In genomic region chr17:40561294-40561870, GRCh38 we compare ENCODE assay signal across 11 cellular contexts. TPM values are rescaled to one million over a fixed set of nuclear protein-coding genes. Genes with fewer than 3 reads are reported as not detected.
A peak's percentile ranks its signal among the peaks of the same experiment; 100 is the strongest.
DNase-seq lines count a peak whose midpoint lies in the region; ATAC-seq and TF ChIP-seq lines count a peak whose summit lies in the region.
"Had no signal": no experiment of that assay in that cellular context is flagged by ENCODE, and none has a peak within 500 bp of the region (broad histone marks: within the 10 kb centered on the region; RNA-seq: fewer than 3 reads in every experiment).

No MANE protein-coding gene starts in this region.

- no peaks in the 10 kb centered on the region for H3K27me3 ChIP-seq in thyroid gland
- H3K27me3 ChIP-seq in SK-N-SH (ENCODE audit: insufficient read depth): peaks cover 11% of the 10 kb centered on the region; the same call in 1 of the 2 replicates
- H3K27me3 ChIP-seq: adrenal gland, hepatocyte had no signal

- no peaks in the 10 kb centered on the region for H3K9me2 ChIP-seq in SK-N-SH

- no peaks in the 10 kb centered on the region for H4K20me1 ChIP-seq in SK-N-SH (ENCODE audit: insufficient read depth)

- H3K79me2 ChIP-seq in SK-N-SH (ENCODE audit: insufficient read depth): no peaks in the 10 kb centered on the region
- H3K79me2 ChIP-seq: hepatocyte had no signal

- H3K9me3 ChIP-seq in thyroid gland (no peaks in the 10 kb centered on the region), SK-N-SH (no peaks in the 10 kb centered on the region)
- H3K9me3 ChIP-seq: adrenal gland had no signal

- no peak for DNase-seq in activated T-cell treated with anti-CD3 and anti-CD28 coated beads, Interleukin-2, amount 50 U/mL, for 72 hours
- no peak for DNase-seq in activated T-cell treated with anti-CD3 and anti-CD28 coated beads for 4 hours
- DNase-seq in activated CD4-positive, alpha-beta memory T cell treated with anti-CD3 and anti-CD28 coated beads, Interleukin-2, amount 10 ng/mL, durations not matched to agents 7 days and 5 days: no peak
- no peak for DNase-seq in thyroid gland
- no peak for DNase-seq in SK-N-SH
- no peak for DNase-seq in NCI-H446 (lab: John Stamatoyannopoulos, UW)
- no peak for DNase-seq in GF-D8 (lab: John Stamatoyannopoulos, UW)

- ATAC-seq in activated T-cell treated with anti-CD3 and anti-CD28 coated beads, Interleukin-2, amount 50 U/mL, for 72 hours (replicated peaks in 1 of 2): peak; percentile 14 to 21
- peak; percentile 26 for ATAC-seq in HG02938 (IDR thresholded peaks at IDR 0.05; ENCODE audit: unreplicated experiment)

- CTCF ChIA-PET in activated CD4-positive, alpha-beta memory T cell treated with anti-CD3 and anti-CD28 coated beads, Interleukin-2, amount 10 ng/mL, durations not matched to agents 7 days and 5 days (lab: Charles Lee): interaction anchor here (0.6 to 13.0 kb wide), 41 partner anchors 9 to 262 kb away, joined by 3 to 266 read pairs (median 6); partner anchors contain the start of genes GJD3, IGFBP4, SMARCE1 and TOP2A
- CTCF ChIA-PET in SK-N-SH (lab: Yijun Ruan, JAX): interaction anchor here (0.8 to 16.9 kb wide), 19 partner anchors 8 to 368 kb away, joined by 3 to 381 read pairs (median 18); partner anchors contain the start of genes GJD3 and IGFBP4

- H3K27ac Mint-ChIP-seq in activated T-cell treated with anti-CD3 and anti-CD28 coated beads, Interleukin-2, amount 50 U/mL, for 72 hours: peak overlapping the region; percentile 89
- H3K27ac Mint-ChIP-seq in activated CD4-positive, alpha-beta memory T cell treated with anti-CD3 and anti-CD28 coated beads, Interleukin-2, amount 10 ng/mL, durations not matched to agents 7 days and 5 days: peak overlapping the region; percentile 91

- TF ChIP-seq EP300 in SK-N-SH (IDR thresholded peaks at IDR 0.05; ENCODE audit: borderline replicate concordance in 1 of 2, low read depth in 1 of 2, low read length in 1 of 2): no peak

- TF ChIP-seq POLR2A in thyroid gland (IDR thresholded peaks at IDR 0.05): no peak

- peaks cover 67% of the 10 kb centered on the region for H3K4me1 Mint-ChIP-seq in activated T-cell treated with anti-CD3 and anti-CD28 coated beads, Interleukin-2, amount 50 U/mL, for 72 hours (ENCODE audit: low read depth)
- H3K4me1 Mint-ChIP-seq in activated CD4-positive, alpha-beta memory T cell treated with anti-CD3 and anti-CD28 coated beads, Interleukin-2, amount 10 ng/mL, durations not matched to agents 7 days and 5 days: peaks cover 83% of the 10 kb centered on the region

- H3K4me1 ChIP-seq in thyroid gland (peaks cover 11 to 52% of the 10 kb centered on the region in 2 donors), SK-N-SH (ENCODE audit: control insufficient read depth in 1 of 2, insufficient read depth in 2 of 2, low read depth in 1 of 2, low read length in 1 of 2) (peaks cover 0 to 43% of the 10 kb centered on the region in 2 experiments; a peak in 2 of 4 replicates)

- no peaks in the 10 kb centered on the region for H3K9me3 Mint-ChIP-seq in activated T-cell treated with anti-CD3 and anti-CD28 coated beads, Interleukin-2, amount 50 U/mL, for 72 hours
- H3K9me3 Mint-ChIP-seq in activated CD4-positive, alpha-beta memory T cell treated with anti-CD3 and anti-CD28 coated beads, Interleukin-2, amount 10 ng/mL, durations not matched to agents 7 days and 5 days: no peaks in the 10 kb centered on the region

- H2AFZ ChIP-seq in SK-N-SH (ENCODE audit: low read depth): no peak overlapping the region
- H2AFZ ChIP-seq: PC-9 had no signal

- H3K27me3 Mint-ChIP-seq in activated T-cell treated with anti-CD3 and anti-CD28 coated beads, Interleukin-2, amount 50 U/mL, for 72 hours (ENCODE audit: low read depth): no peaks in the 10 kb centered on the region
- peaks cover 40% of the 10 kb centered on the region for H3K27me3 Mint-ChIP-seq in activated CD4-positive, alpha-beta memory T cell treated with anti-CD3 and anti-CD28 coated beads, Interleukin-2, amount 10 ng/mL, durations not matched to agents 7 days and 5 days

- H3K4me2 ChIP-seq in SK-N-SH: no peak overlapping the region

- H3K4me3 Mint-ChIP-seq in activated T-cell treated with anti-CD3 and anti-CD28 coated beads, Interleukin-2, amount 50 U/mL, for 72 hours: peak overlapping the region; percentile 89 to 90
- H3K4me3 Mint-ChIP-seq in activated CD4-positive, alpha-beta memory T cell treated with anti-CD3 and anti-CD28 coated beads, Interleukin-2, amount 10 ng/mL, durations not matched to agents 7 days and 5 days: peak overlapping the region; percentile 74

- POLR2A ChIA-PET in activated CD4-positive, alpha-beta memory T cell treated with anti-CD3 and anti-CD28 coated beads, Interleukin-2, amount 10 ng/mL, durations not matched to agents 7 days and 5 days (lab: Charles Lee): interaction anchor here (0.7 to 7.6 kb wide), 32 partner anchors 10 to 352 kb away, joined by 3 to 130 read pairs (median 10); partner anchors contain the start of genes CDC6, IGFBP4, SMARCE1 and TOP2A
- POLR2A ChIA-PET in SK-N-SH (lab: Yijun Ruan, JAX): no interaction called here

- intact Hi-C loops in thyroid gland (cut with DNase I): loop anchor here (2.0 kb wide), 1 partner anchor 29 kb away; no protein-coding TSS in a partner anchor

- H3K27ac ChIP-seq in thyroid gland (peak overlapping the region; percentile 83 to 95 (median 93)), SK-N-SH (ENCODE audit: low read depth in 2 of 2, low read length in 1 of 2) (no peak overlapping the region)
- H3K27ac ChIP-seq: hepatocyte, PC-9 had no signal

- peaks cover 48 to 74% of the 10 kb centered on the region in 2 donors for H3K36me3 Mint-ChIP-seq in activated T-cell treated with anti-CD3 and anti-CD28 coated beads, Interleukin-2, amount 50 U/mL, for 72 hours (ENCODE audit: insufficient read depth in 2 of 2)
- H3K36me3 Mint-ChIP-seq in activated CD4-positive, alpha-beta memory T cell treated with anti-CD3 and anti-CD28 coated beads, Interleukin-2, amount 10 ng/mL, durations not matched to agents 7 days and 5 days (ENCODE audit: low read depth): peaks cover 36% of the 10 kb centered on the region

- H3K36me3 ChIP-seq in thyroid gland: no peaks in the 10 kb centered on the region
- no peaks in the 10 kb centered on the region for H3K36me3 ChIP-seq in SK-N-SH (replicated peaks in 1 of 2; ENCODE audit: control insufficient read depth in 1 of 2, insufficient read depth in 2 of 2, low read length in 1 of 2)
- H3K36me3 ChIP-seq: adrenal gland had no signal

- TF ChIP-seq RAD21 in SK-N-SH (IDR thresholded peaks at IDR 0.05; ENCODE audit: low read length): no peak

- H3K9ac ChIP-seq in SK-N-SH: no peak overlapping the region

- H3F3A ChIP-seq in SK-N-SH (replicated peaks; ENCODE audit: insufficient read depth): no peaks in the 10 kb centered on the region

- TF ChIP-seq CTCF in thyroid gland (IDR thresholded peaks at IDR 0.05) (no peak), SK-N-SH (IDR thresholded peaks at IDR 0.05) (no peak)

- 81 to 89% methylated on average over 3 of the region's 3 CpGs for WGBS in thyroid gland, 2 donors
- WGBS in SK-N-SH (ENCODE audit: low lambda C conversion rate): 77% methylated on average over 3 of the region's 3 CpGs

- H3K4me3 ChIP-seq in thyroid gland (replicated peaks in 1 of 3): no peak overlapping the region
- H3K4me3 ChIP-seq in SK-N-SH (ENCODE audit: low read depth in 2 of 2, low read length in 1 of 2): no peak overlapping the region
- H3K4me3 ChIP-seq: hepatocyte, PC-9 had no signal

TF ChIP-seq in SK-N-SH, 30 proteins besides CTCF, POLR2A, EP300 and RAD21:
- TF ChIP-seq SIN3A (IDR thresholded peaks at IDR 0.05; ENCODE audit: borderline replicate concordance, low read depth, low read length): no peak
- no peak for TF ChIP-seq JUND (IDR thresholded peaks at IDR 0.05)
- no peak for TF ChIP-seq RXRA (IDR thresholded peaks at IDR 0.05; ENCODE audit: borderline replicate concordance, low read depth)
- TF ChIP-seq IRF3 (IDR thresholded peaks at IDR 0.05; ENCODE audit: low read depth, low read length): no peak
- TF ChIP-seq FOXJ3 (CRISPR knock-in tag; IDR thresholded peaks at IDR 0.05): no peak
- TF ChIP-seq GATA2 (CRISPR knock-in tag; IDR thresholded peaks at IDR 0.05): no peak
- no peak for TF ChIP-seq ELF1 (IDR thresholded peaks at IDR 0.05)

RNA-seq across cellular contexts. Expression of gene CCR7, which starts 3.9 kb away (rescaled TPM):
- 100 to 1,000 TPM; 311 to 371 TPM for total RNA-seq in activated T-cell treated with anti-CD3 and anti-CD28 coated beads, Interleukin-2, amount 50 U/mL, for 72 hours
- total RNA-seq in activated CD4-positive, alpha-beta memory T cell treated with anti-CD3 and anti-CD28 coated beads, Interleukin-2, amount 10 ng/mL, durations not matched to agents 7 days and 5 days: 10 to 100 TPM; 43.3 to 44.6 TPM
- 1 to 10 TPM in 1 of 4 donors, under 1 TPM in 2, not detected in 1; 0.27 to 1.6 (median 0.93) TPM for total RNA-seq in thyroid gland
- polyA plus RNA-seq in SK-N-SH (2012; rRNA removed): not detected in 2 replicates
- 0.03 and 0.05 TPM in 2 replicates for polyA plus RNA-seq in SK-N-SH (2012; cell fraction: cytosol; rRNA removed)
- 0.02 TPM in 1 of 2 replicates, not detected in the other for polyA plus RNA-seq in SK-N-SH (2012; cell fraction: nucleus; rRNA removed)
- total RNA-seq: PC-9 had no signal

RNA-seq across cellular contexts. Expression of gene TNS4, which starts 60.0 kb away (rescaled TPM):
- 10 to 100 TPM in 1 of 2 donors, 1 to 10 TPM in 1; 9.9 to 10.6 TPM for total RNA-seq in activated T-cell treated with anti-CD3 and anti-CD28 coated beads, Interleukin-2, amount 50 U/mL, for 72 hours
- total RNA-seq in activated CD4-positive, alpha-beta memory T cell treated with anti-CD3 and anti-CD28 coated beads, Interleukin-2, amount 10 ng/mL, durations not matched to agents 7 days and 5 days: 10 to 100 TPM in 1 of 2 experiments, 1 to 10 TPM in 1; 9.5 to 12.7 TPM
- 10 to 100 TPM in 2 of 4 donors, 1 to 10 TPM in 2; 5.4 to 24.7 (median 16.2) TPM for total RNA-seq in thyroid gland
- not detected in 2 replicates for polyA plus RNA-seq in SK-N-SH (2012; rRNA removed)
- polyA plus RNA-seq in SK-N-SH (2012; cell fraction: cytosol; rRNA removed): 0.01 TPM in 1 of 2 replicates, not detected in the other
- polyA plus RNA-seq in SK-N-SH (2012; cell fraction: nucleus; rRNA removed): 0.02 TPM in 1 of 2 replicates, not detected in the other
- total RNA-seq: hepatocyte had no signal

Comparison
In these comparisons a context has a peak if more than half of its experiments do, and no peak if none do; other contexts are left out.
1. H3K27ac ChIP-seq: peak in thyroid gland (3 of 3); none in SK-N-SH (0 of 2).
2. RNA of gene CCR7, which starts 3.9 kb away (total RNA-seq): 311 to 371 TPM in activated T-cell treated with anti-CD3 and anti-CD28 coated beads, Interleukin-2, amount 50 U/mL, for 72 hours and 43.3 to 44.6 TPM in activated CD4-positive, alpha-beta memory T cell treated with anti-CD3 and anti-CD28 coated beads, Interleukin-2, amount 10 ng/mL, durations not matched to agents 7 days and 5 days; 0.27 to 1.6 TPM in thyroid gland; every median in the first group is over 10 times any median in the second.